1 cellular context compared by ENCODE assay signal in the genomic region with DNA sequence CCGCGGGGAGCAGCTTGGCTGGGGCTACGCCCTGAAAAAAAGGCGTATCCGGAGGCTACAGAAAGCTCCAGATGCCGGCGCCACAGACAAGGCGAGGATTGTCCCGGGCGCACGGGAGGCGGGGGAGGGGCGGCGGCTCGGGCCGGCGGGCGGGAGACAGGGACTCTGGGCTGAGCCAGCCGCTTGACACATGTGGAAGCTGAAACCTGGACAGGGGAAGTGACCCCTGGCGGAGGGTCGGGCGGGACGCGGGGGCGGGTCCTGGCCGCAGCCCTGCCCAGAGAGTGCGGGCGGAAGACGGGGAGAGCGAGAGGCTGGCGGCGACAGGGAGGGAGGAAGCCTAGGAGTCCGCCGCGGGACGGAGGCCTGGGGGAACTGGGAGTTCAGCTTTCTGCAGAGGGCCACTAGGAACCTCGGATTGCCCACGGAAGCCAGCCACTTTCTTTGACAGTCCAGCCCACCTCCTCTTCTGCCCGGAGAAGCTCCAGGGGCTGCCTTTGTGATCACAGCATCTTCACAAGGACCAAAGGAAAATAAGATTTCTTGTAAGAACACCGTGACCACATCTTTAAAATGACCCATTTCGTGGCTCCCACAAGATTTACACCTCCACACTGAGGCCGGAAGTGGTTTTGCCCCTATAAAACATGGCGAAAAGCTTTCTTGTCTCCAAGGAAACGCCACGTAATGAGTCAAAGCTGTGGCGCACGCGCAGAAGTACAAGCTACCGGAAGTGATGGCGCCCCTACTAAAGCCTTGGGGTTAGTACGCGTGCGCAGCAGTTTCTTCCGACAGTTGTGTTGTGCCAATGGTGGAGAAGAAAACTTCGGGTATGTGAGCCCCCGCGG.
A peak's percentile ranks its signal among the peaks of the same experiment; 100 is the strongest.
TF ChIP-seq lines count a peak whose summit lies in the region.

A gene with protein sequence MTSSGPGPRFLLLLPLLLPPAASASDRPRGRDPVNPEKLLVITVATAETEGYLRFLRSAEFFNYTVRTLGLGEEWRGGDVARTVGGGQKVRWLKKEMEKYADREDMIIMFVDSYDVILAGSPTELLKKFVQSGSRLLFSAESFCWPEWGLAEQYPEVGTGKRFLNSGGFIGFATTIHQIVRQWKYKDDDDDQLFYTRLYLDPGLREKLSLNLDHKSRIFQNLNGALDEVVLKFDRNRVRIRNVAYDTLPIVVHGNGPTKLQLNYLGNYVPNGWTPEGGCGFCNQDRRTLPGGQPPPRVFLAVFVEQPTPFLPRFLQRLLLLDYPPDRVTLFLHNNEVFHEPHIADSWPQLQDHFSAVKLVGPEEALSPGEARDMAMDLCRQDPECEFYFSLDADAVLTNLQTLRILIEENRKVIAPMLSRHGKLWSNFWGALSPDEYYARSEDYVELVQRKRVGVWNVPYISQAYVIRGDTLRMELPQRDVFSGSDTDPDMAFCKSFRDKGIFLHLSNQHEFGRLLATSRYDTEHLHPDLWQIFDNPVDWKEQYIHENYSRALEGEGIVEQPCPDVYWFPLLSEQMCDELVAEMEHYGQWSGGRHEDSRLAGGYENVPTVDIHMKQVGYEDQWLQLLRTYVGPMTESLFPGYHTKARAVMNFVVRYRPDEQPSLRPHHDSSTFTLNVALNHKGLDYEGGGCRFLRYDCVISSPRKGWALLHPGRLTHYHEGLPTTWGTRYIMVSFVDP (minus strand): TSS at position 194 of the 848 bp plus-strand sequence. CDS start 307 bp downstream, outside the sequence.
A gene (plus strand): TSS at position 778 of the 848 bp plus-strand sequence. CDS start 31 bp downstream, at position 809.

TF ChIP-seq in HepG2, 621 proteins besides CTCF, POLR2A, EP300 and RAD21 (continues in another document):
- TF ChIP-seq ZNF343 (CRISPR knock-in tag; IDR thresholded peaks at IDR 0.05) (0 out of 2 replicates have a peak, but pooled peaks have one; percentile 22), AGO2 (optimal IDR thresholded peaks at IDR 0.05; ENCODE audit: low read depth, low read length) (peak; percentile 6), SNAPC2 (CRISPR knock-in tag; IDR thresholded peaks at IDR 0.05) (no peak), ZNF614 (CRISPR knock-in tag; IDR thresholded peaks at IDR 0.05; ENCODE audit: borderline replicate concordance) (peak; percentile 18; the same call in 1 of the 2 replicates), MIXL1 (CRISPR knock-in tag; IDR thresholded peaks at IDR 0.05) (no peak), HOXA5 (CRISPR knock-in tag; IDR thresholded peaks at IDR 0.05) (peak; percentile 54; the same call in 1 of the 2 replicates), GATAD2A (CRISPR knock-in tag; IDR thresholded peaks at IDR 0.05) (peak; percentile 37; the same call in 1 of the 2 replicates), SOX6 (IDR thresholded peaks at IDR 0.05) (no peak), SOX6 (CRISPR knock-in tag; IDR thresholded peaks at IDR 0.05) (peak; percentile 61), CREB1 (IDR thresholded peaks at IDR 0.05) (peak; percentile 73), CREB1 (CRISPR knock-in tag; IDR thresholded peaks at IDR 0.05) (peak; percentile 93), ARNT (IDR thresholded peaks at IDR 0.05) (0 out of 2 replicates have a peak, but pooled peaks have one; percentile 55), ZNF720 (CRISPR knock-in tag; IDR thresholded peaks at IDR 0.05) (no peak), KLF6 (CRISPR knock-in tag; IDR thresholded peaks at IDR 0.05) (peak; percentile 18; the same call in 1 of the 2 replicates), SP5 (CRISPR knock-in tag; IDR thresholded peaks at IDR 0.05; ENCODE audit: borderline replicate concordance, low read depth) (peak; percentile 23), ZNF256 (CRISPR knock-in tag; conservative IDR thresholded peaks at IDR 0.05) (0 out of 2 replicates have a peak, but pooled peaks have one; percentile 20), DMAP1 (CRISPR knock-in tag; IDR thresholded peaks at IDR 0.05) (peak; percentile 39; the same call in 1 of the 2 replicates), TAF1 (CRISPR knock-in tag; IDR thresholded peaks at IDR 0.05) (peak; percentile 35; the same call in 1 of the 2 replicates), SKI (IDR thresholded peaks at IDR 0.05; ENCODE audit: partially characterized antibody) (peak; percentile 42), ZNF350 (CRISPR knock-in tag; IDR thresholded peaks at IDR 0.05; ENCODE audit: borderline replicate concordance, low read depth) (peak; percentile 45; the same call in 1 of the 2 replicates), RELA (CRISPR knock-in tag; IDR thresholded peaks at IDR 0.05) (0 out of 2 replicates have a peak, but pooled peaks have one; percentile 43)
- TF ChIP-seq, protein P1, sequence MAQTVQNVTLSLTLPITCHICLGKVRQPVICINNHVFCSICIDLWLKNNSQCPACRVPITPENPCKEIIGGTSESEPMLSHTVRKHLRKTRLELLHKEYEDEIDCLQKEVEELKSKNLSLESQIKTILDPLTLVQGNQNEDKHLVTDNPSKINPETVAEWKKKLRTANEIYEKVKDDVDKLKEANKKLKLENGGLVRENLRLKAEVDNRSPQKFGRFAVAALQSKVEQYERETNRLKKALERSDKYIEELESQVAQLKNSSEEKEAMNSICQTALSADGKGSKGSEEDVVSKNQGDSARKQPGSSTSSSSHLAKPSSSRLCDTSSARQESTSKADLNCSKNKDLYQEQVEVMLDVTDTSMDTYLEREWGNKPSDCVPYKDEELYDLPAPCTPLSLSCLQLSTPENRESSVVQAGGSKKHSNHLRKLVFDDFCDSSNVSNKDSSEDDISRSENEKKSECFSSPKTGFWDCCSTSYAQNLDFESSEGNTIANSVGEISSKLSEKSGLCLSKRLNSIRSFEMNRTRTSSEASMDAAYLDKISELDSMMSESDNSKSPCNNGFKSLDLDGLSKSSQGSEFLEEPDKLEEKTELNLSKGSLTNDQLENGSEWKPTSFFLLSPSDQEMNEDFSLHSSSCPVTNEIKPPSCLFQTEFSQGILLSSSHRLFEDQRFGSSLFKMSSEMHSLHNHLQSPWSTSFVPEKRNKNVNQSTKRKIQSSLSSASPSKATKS (CRISPR knock-in tag; IDR thresholded peaks at IDR 0.05) = 0 out of 2 replicates have a peak, but pooled peaks have one; percentile 22
- TF ChIP-seq, protein P2, sequence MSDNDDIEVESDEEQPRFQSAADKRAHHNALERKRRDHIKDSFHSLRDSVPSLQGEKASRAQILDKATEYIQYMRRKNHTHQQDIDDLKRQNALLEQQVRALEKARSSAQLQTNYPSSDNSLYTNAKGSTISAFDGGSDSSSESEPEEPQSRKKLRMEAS (IDR thresholded peaks at IDR 0.05) = peak; percentile 77
- TF ChIP-seq, protein P3, sequence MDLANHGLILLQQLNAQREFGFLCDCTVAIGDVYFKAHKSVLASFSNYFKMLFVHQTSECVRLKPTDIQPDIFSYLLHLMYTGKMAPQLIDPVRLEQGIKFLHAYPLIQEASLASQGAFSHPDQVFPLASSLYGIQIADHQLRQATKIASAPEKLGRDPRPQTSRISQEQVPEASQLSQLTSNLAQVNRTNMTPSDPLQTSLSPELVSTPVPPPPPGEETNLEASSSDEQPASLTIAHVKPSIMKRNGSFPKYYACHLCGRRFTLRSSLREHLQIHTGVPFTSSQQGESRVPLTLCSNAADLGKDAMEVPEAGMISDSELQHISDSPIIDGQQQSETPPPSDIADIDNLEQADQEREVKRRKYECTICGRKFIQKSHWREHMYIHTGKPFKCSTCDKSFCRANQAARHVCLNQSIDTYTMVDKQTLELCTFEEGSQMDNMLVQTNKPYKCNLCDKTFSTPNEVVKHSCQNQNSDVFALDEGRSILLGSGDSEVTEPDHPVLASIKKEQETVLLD (CRISPR knock-in tag; IDR thresholded peaks at IDR 0.05; ENCODE audit: low read depth) = peak; percentile 82
- TF ChIP-seq, protein P4, sequence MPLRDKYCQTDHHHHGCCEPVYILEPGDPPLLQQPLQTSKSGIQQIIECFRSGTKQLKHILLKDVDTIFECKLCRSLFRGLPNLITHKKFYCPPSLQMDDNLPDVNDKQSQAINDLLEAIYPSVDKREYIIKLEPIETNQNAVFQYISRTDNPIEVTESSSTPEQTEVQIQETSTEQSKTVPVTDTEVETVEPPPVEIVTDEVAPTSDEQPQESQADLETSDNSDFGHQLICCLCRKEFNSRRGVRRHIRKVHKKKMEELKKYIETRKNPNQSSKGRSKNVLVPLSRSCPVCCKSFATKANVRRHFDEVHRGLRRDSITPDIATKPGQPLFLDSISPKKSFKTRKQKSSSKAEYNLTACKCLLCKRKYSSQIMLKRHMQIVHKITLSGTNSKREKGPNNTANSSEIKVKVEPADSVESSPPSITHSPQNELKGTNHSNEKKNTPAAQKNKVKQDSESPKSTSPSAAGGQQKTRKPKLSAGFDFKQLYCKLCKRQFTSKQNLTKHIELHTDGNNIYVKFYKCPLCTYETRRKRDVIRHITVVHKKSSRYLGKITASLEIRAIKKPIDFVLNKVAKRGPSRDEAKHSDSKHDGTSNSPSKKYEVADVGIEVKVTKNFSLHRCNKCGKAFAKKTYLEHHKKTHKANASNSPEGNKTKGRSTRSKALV (CRISPR knock-in tag; IDR thresholded peaks at IDR 0.05) = peak; percentile 63; the same call in 1 of the 2 replicates
- TF ChIP-seq, protein P5, sequence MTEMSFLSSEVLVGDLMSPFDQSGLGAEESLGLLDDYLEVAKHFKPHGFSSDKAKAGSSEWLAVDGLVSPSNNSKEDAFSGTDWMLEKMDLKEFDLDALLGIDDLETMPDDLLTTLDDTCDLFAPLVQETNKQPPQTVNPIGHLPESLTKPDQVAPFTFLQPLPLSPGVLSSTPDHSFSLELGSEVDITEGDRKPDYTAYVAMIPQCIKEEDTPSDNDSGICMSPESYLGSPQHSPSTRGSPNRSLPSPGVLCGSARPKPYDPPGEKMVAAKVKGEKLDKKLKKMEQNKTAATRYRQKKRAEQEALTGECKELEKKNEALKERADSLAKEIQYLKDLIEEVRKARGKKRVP (CRISPR knock-in tag; IDR thresholded peaks at IDR 0.05) = peak in 1 of 2 experiments; percentile 43; a peak in 1 of 4 replicates
- TF ChIP-seq, protein P6, sequence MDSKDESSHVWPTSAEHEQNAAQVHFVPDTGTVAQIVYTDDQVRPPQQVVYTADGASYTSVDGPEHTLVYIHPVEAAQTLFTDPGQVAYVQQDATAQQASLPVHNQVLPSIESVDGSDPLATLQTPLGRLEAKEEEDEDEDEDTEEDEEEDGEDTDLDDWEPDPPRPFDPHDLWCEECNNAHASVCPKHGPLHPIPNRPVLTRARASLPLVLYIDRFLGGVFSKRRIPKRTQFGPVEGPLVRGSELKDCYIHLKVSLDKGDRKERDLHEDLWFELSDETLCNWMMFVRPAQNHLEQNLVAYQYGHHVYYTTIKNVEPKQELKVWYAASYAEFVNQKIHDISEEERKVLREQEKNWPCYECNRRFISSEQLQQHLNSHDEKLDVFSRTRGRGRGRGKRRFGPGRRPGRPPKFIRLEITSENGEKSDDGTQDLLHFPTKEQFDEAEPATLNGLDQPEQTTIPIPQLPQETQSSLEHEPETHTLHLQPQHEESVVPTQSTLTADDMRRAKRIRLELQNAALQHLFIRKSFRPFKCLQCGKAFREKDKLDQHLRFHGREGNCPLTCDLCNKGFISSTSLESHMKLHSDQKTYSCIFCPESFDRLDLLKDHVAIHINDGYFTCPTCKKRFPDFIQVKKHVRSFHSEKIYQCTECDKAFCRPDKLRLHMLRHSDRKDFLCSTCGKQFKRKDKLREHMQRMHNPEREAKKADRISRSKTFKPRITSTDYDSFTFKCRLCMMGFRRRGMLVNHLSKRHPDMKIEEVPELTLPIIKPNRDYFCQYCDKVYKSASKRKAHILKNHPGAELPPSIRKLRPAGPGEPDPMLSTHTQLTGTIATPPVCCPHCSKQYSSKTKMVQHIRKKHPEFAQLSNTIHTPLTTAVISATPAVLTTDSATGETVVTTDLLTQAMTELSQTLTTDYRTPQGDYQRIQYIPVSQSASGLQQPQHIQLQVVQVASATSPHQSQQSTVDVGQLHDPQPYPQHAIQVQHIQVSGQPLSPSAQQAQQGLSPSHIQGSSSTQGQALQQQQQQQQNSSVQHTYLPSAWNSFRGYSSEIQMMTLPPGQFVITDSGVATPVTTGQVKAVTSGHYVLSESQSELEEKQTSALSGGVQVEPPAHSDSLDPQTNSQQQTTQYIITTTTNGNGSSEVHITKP (CRISPR knock-in tag; IDR thresholded peaks at IDR 0.05; ENCODE audit: low read depth) = peak; percentile 10; the same call in 1 of the 2 replicates
- TF ChIP-seq, protein P7, sequence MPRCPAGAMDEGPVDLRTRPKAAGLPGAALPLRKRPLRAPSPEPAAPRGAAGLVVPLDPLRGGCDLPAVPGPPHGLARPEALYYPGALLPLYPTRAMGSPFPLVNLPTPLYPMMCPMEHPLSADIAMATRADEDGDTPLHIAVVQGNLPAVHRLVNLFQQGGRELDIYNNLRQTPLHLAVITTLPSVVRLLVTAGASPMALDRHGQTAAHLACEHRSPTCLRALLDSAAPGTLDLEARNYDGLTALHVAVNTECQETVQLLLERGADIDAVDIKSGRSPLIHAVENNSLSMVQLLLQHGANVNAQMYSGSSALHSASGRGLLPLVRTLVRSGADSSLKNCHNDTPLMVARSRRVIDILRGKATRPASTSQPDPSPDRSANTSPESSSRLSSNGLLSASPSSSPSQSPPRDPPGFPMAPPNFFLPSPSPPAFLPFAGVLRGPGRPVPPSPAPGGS (CRISPR knock-in tag; IDR thresholded peaks at IDR 0.05) = no peak
- TF ChIP-seq, protein P8, sequence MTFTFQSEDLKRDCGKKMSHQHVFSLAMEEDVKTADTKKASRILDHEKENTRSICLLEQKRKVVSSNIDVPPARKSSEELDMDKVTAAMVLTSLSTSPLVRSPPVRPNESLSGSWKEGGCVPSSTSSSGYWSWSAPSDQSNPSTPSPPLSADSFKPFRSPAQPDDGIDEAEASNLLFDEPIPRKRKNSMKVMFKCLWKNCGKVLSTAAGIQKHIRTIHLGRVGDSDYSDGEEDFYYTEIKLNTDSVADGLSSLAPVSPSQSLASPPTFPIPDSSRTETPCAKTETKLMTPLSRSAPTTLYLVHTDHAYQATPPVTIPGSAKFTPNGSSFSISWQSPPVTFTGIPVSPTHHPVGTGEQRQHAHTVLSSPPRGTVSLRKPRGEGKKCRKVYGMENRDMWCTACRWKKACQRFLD (CRISPR knock-in tag; IDR thresholded peaks at IDR 0.05; ENCODE audit: borderline replicate concordance) = peak; percentile 30; the same call in 1 of the 2 replicates
- TF ChIP-seq, protein P9, sequence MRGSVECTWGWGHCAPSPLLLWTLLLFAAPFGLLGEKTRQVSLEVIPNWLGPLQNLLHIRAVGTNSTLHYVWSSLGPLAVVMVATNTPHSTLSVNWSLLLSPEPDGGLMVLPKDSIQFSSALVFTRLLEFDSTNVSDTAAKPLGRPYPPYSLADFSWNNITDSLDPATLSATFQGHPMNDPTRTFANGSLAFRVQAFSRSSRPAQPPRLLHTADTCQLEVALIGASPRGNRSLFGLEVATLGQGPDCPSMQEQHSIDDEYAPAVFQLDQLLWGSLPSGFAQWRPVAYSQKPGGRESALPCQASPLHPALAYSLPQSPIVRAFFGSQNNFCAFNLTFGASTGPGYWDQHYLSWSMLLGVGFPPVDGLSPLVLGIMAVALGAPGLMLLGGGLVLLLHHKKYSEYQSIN (CRISPR knock-in tag; IDR thresholded peaks at IDR 0.05; ENCODE audit: borderline replicate concordance) = no peak
- TF ChIP-seq, protein P10, sequence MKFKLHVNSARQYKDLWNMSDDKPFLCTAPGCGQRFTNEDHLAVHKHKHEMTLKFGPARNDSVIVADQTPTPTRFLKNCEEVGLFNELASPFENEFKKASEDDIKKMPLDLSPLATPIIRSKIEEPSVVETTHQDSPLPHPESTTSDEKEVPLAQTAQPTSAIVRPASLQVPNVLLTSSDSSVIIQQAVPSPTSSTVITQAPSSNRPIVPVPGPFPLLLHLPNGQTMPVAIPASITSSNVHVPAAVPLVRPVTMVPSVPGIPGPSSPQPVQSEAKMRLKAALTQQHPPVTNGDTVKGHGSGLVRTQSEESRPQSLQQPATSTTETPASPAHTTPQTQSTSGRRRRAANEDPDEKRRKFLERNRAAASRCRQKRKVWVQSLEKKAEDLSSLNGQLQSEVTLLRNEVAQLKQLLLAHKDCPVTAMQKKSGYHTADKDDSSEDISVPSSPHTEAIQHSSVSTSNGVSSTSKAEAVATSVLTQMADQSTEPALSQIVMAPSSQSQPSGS (CRISPR knock-in tag; IDR thresholded peaks at IDR 0.05) = 0 out of 2 replicates have a peak, but pooled peaks have one; percentile 47
